In genomic region chr9:131085370-131086122, GRCh38 we compare ENCODE assay signal across 37 cellular contexts.
"Had no signal": no experiment of that assay in that cellular context is flagged by ENCODE, and none has a peak within 500 bp of the region (broad histone marks: within the 10 kb centered on the region; RNA-seq: fewer than 3 reads in every experiment).

No MANE protein-coding gene starts in this region.

- ATAC-seq: activated CD4-positive, alpha-beta T cell treated with anti-CD3 and anti-CD28 coated beads for 36 hours; activated CD8-positive, alpha-beta memory T cell treated with anti-CD3 and anti-CD28 coated beads, Interleukin-2, amount 10 ng/mL, durations not matched to agents 7 days and 5 days; activated CD8-positive, alpha-beta T cell treated with anti-CD3 and anti-CD28 coated beads, Interleukin-2, amount 10 ng/mL, durations not matched to agents 7 days and 5 days; activated naive CD8-positive, alpha-beta T cell treated with anti-CD3 and anti-CD28 coated beads, Interleukin-2, amount 50 U/mL, for 24 hours; body of pancreas; effector memory CD8-positive, alpha-beta T cell; foreskin keratinocyte; gastrocnemius medialis; heart left ventricle; T-helper 17 cell had no signal

- H3K27me3 Mint-ChIP-seq: activated CD4-positive, alpha-beta memory T cell treated with anti-CD3 and anti-CD28 coated beads for 36 hours; activated CD4-positive, alpha-beta T cell treated with anti-CD3 and anti-CD28 coated beads, Interleukin-2, amount 10 ng/mL, durations not matched to agents 24 days and 14 days; activated CD8-positive, alpha-beta memory T cell treated with anti-CD3 and anti-CD28 coated beads, Interleukin-2, amount 10 ng/mL, durations not matched to agents 7 days and 5 days; activated naive CD4-positive, alpha-beta T cell treated with anti-CD3 and anti-CD28 coated beads, Interleukin-2, amount 50 U/mL, for 24 hours; activated naive CD8-positive, alpha-beta T cell treated with anti-CD3 and anti-CD28 coated beads for 36 hours had no signal

- DNase-seq: activated CD4-positive, alpha-beta memory T cell treated with anti-CD3 and anti-CD28 coated beads for 36 hours; activated CD4-positive, alpha-beta T cell treated with anti-CD3 and anti-CD28 coated beads for 36 hours; activated CD4-positive, alpha-beta T cell treated with anti-CD3 and anti-CD28 coated beads, Interleukin-2, amount 10 ng/mL, durations not matched to agents 24 days and 14 days; activated CD4-positive, CD25-positive, alpha-beta regulatory T cell; activated CD4-positive, CD25-positive, alpha-beta regulatory T cell treated with anti-CD3 and anti-CD28 coated beads, Interleukin-2, amount 50 U/mL, for 72 hours; activated CD8-positive, alpha-beta memory T cell treated with anti-CD3 and anti-CD28 coated beads, Interleukin-2, amount 10 ng/mL, durations not matched to agents 7 days and 5 days; activated CD8-positive, alpha-beta memory T cell treated with anti-CD3 and anti-CD28 coated beads, Interleukin-2, amount 50 U/mL, for 4 hours; activated CD8-positive, alpha-beta T cell treated with anti-CD3 and anti-CD28 coated beads, Interleukin-2, amount 10 ng/mL, durations not matched to agents 7 days and 5 days; activated effector memory CD4-positive, alpha-beta T cell treated with anti-CD3 and anti-CD28 coated beads, Interleukin-2, amount 50 U/mL, for 16 hours; activated naive CD4-positive, alpha-beta T cell treated with anti-CD3 and anti-CD28 coated beads for 36 hours; activated naive CD8-positive, alpha-beta T cell treated with anti-CD3 and anti-CD28 coated beads for 36 hours; activated naive CD8-positive, alpha-beta T cell treated with anti-CD3 and anti-CD28 coated beads, Interleukin-2, amount 50 U/mL, for 24 hours; activated T-cell treated with anti-CD3 and anti-CD28 coated beads, Interleukin-2, amount 50 U/mL, for 1 hour; activated T-cell treated with anti-CD3 and anti-CD28 coated beads, Interleukin-2, amount 50 U/mL, for 48 hours; adrenal gland; amygdala; aorta; body of pancreas; caudate nucleus; cortex of kidney; dermis blood vessel endothelial cell; effector CD4-positive, alpha-beta T cell; effector memory CD8-positive, alpha-beta T cell; erythroblast; foreskin keratinocyte; gastrocnemius medialis; glutamatergic neuron; heart left ventricle; T-helper 17 cell; T1000; WERI-Rb-1 had no signal

- H3K36me3 ChIP-seq: adrenal gland, esophagus muscularis mucosa, gastrocnemius medialis, heart left ventricle, WERI-Rb-1 had no signal

- H3K27me3 ChIP-seq: adrenal gland, body of pancreas, foreskin keratinocyte, heart left ventricle had no signal

- H3K27ac Mint-ChIP-seq: activated CD4-positive, alpha-beta memory T cell treated with anti-CD3 and anti-CD28 coated beads for 36 hours; activated CD4-positive, alpha-beta T cell treated with anti-CD3 and anti-CD28 coated beads for 36 hours; activated CD4-positive, alpha-beta T cell treated with anti-CD3 and anti-CD28 coated beads, Interleukin-2, amount 10 ng/mL, durations not matched to agents 24 days and 14 days; activated CD8-positive, alpha-beta memory T cell treated with anti-CD3 and anti-CD28 coated beads, Interleukin-2, amount 10 ng/mL, durations not matched to agents 7 days and 5 days; activated CD8-positive, alpha-beta T cell treated with anti-CD3 and anti-CD28 coated beads, Interleukin-2, amount 10 ng/mL, durations not matched to agents 7 days and 5 days; activated naive CD4-positive, alpha-beta T cell treated with anti-CD3 and anti-CD28 coated beads for 36 hours; activated naive CD4-positive, alpha-beta T cell treated with anti-CD3 and anti-CD28 coated beads, Interleukin-2, amount 50 U/mL, for 24 hours; activated naive CD8-positive, alpha-beta T cell treated with anti-CD3 and anti-CD28 coated beads for 36 hours; activated naive CD8-positive, alpha-beta T cell treated with anti-CD3 and anti-CD28 coated beads, Interleukin-2, amount 50 U/mL, for 24 hours; activated T-helper 1 cell treated with anti-CD3 and anti-CD28 coated beads, Interleukin-12 subunit alpha, Interleukin-12 subunit beta, Interleukin-2, Interleukin-4 antibody, amounts not matched to agents 30 ng/mL and 10 ng/mL and 1 ng/mL, durations not matched to agents 14 hours and 24 hours and 36 hours; activated T-helper 2 cell treated with anti-CD3 and anti-CD28 coated beads, Interferon-gamma antibody, Interleukin-2, Interleukin-4, amounts not matched to agents 10 μg/mL and 5 μg/mL and 100 μg/mL, durations not matched to agents 14 hours and 24 hours and 36 hours; effector memory CD8-positive, alpha-beta T cell; T-helper 17 cell; T-helper 2 cell treated with Interferon-gamma antibody and Interleukin-4, amounts not matched to agents 5 μg/mL and 100 μg/mL, for 36 hours had no signal

- H3K9me3 ChIP-seq: adrenal gland, body of pancreas, esophagus muscularis mucosa, gastrocnemius medialis, heart left ventricle had no signal

- H3K36me3 Mint-ChIP-seq: activated CD4-positive, alpha-beta memory T cell treated with anti-CD3 and anti-CD28 coated beads for 36 hours; activated CD8-positive, alpha-beta memory T cell treated with anti-CD3 and anti-CD28 coated beads, Interleukin-2, amount 10 ng/mL, durations not matched to agents 7 days and 5 days; activated naive CD8-positive, alpha-beta T cell treated with anti-CD3 and anti-CD28 coated beads for 36 hours had no signal

- H3K27ac ChIP-seq: adrenal gland, body of pancreas, esophagus muscularis mucosa, foreskin keratinocyte, gastrocnemius medialis, heart left ventricle, WERI-Rb-1 had no signal

- H3K4me3 ChIP-seq: adrenal gland, body of pancreas, esophagus muscularis mucosa, gastrocnemius medialis, heart left ventricle had no signal

- H3K9me3 Mint-ChIP-seq: activated CD4-positive, alpha-beta memory T cell treated with anti-CD3 and anti-CD28 coated beads for 36 hours; activated CD4-positive, alpha-beta T cell treated with anti-CD3 and anti-CD28 coated beads, Interleukin-2, amount 10 ng/mL, durations not matched to agents 24 days and 14 days; activated naive CD4-positive, alpha-beta T cell treated with anti-CD3 and anti-CD28 coated beads for 36 hours; activated naive CD4-positive, alpha-beta T cell treated with anti-CD3 and anti-CD28 coated beads, Interleukin-2, amount 50 U/mL, for 24 hours; activated naive CD8-positive, alpha-beta T cell treated with anti-CD3 and anti-CD28 coated beads for 36 hours; activated naive CD8-positive, alpha-beta T cell treated with anti-CD3 and anti-CD28 coated beads, Interleukin-2, amount 50 U/mL, for 24 hours; activated T-helper 1 cell treated with anti-CD3 and anti-CD28 coated beads, Interleukin-12 subunit alpha, Interleukin-12 subunit beta, Interleukin-2, Interleukin-4 antibody, amounts not matched to agents 30 ng/mL and 10 ng/mL and 1 ng/mL, durations not matched to agents 14 hours and 24 hours and 36 hours; activated T-helper 2 cell treated with anti-CD3 and anti-CD28 coated beads, Interferon-gamma antibody, Interleukin-2, Interleukin-4, amounts not matched to agents 10 μg/mL and 5 μg/mL and 100 μg/mL, durations not matched to agents 14 hours and 24 hours and 36 hours; effector memory CD8-positive, alpha-beta T cell; T-helper 2 cell treated with Interferon-gamma antibody and Interleukin-4, amounts not matched to agents 5 μg/mL and 100 μg/mL, for 36 hours had no signal

- H3K4me3 Mint-ChIP-seq: activated CD4-positive, alpha-beta memory T cell treated with anti-CD3 and anti-CD28 coated beads for 36 hours; activated CD4-positive, alpha-beta T cell treated with anti-CD3 and anti-CD28 coated beads for 36 hours; activated CD4-positive, alpha-beta T cell treated with anti-CD3 and anti-CD28 coated beads, Interleukin-2, amount 10 ng/mL, durations not matched to agents 24 days and 14 days; activated CD8-positive, alpha-beta memory T cell treated with anti-CD3 and anti-CD28 coated beads, Interleukin-2, amount 10 ng/mL, durations not matched to agents 7 days and 5 days; activated CD8-positive, alpha-beta T cell treated with anti-CD3 and anti-CD28 coated beads, Interleukin-2, amount 10 ng/mL, durations not matched to agents 7 days and 5 days; activated naive CD4-positive, alpha-beta T cell treated with anti-CD3 and anti-CD28 coated beads for 36 hours; activated naive CD4-positive, alpha-beta T cell treated with anti-CD3 and anti-CD28 coated beads, Interleukin-2, amount 50 U/mL, for 24 hours; activated naive CD8-positive, alpha-beta T cell treated with anti-CD3 and anti-CD28 coated beads for 36 hours; activated naive CD8-positive, alpha-beta T cell treated with anti-CD3 and anti-CD28 coated beads, Interleukin-2, amount 50 U/mL, for 24 hours; activated T-helper 1 cell treated with anti-CD3 and anti-CD28 coated beads, Interleukin-12 subunit alpha, Interleukin-12 subunit beta, Interleukin-2, Interleukin-4 antibody, amounts not matched to agents 30 ng/mL and 10 ng/mL and 1 ng/mL, durations not matched to agents 14 hours and 24 hours and 36 hours; effector memory CD8-positive, alpha-beta T cell; T-helper 17 cell; T-helper 2 cell treated with Interferon-gamma antibody and Interleukin-4, amounts not matched to agents 5 μg/mL and 100 μg/mL, for 36 hours had no signal

- FAIRE-seq: colon had no signal

- H3K4me1 Mint-ChIP-seq: activated CD4-positive, alpha-beta T cell treated with anti-CD3 and anti-CD28 coated beads for 36 hours; activated CD4-positive, alpha-beta T cell treated with anti-CD3 and anti-CD28 coated beads, Interleukin-2, amount 10 ng/mL, durations not matched to agents 24 days and 14 days; activated CD8-positive, alpha-beta memory T cell treated with anti-CD3 and anti-CD28 coated beads, Interleukin-2, amount 10 ng/mL, durations not matched to agents 7 days and 5 days; activated naive CD4-positive, alpha-beta T cell treated with anti-CD3 and anti-CD28 coated beads, Interleukin-2, amount 50 U/mL, for 24 hours; activated naive CD8-positive, alpha-beta T cell treated with anti-CD3 and anti-CD28 coated beads for 36 hours; activated naive CD8-positive, alpha-beta T cell treated with anti-CD3 and anti-CD28 coated beads, Interleukin-2, amount 50 U/mL, for 24 hours had no signal

- H3K4me1 ChIP-seq: adrenal gland, body of pancreas, foreskin keratinocyte, gastrocnemius medialis had no signal
